Comparison of ENCODE assay signal across 8 cellular contexts in genomic region chr1:27772581-27772931, GRCh38. TPM values are rescaled to one million over a fixed set of nuclear protein-coding genes. Genes with fewer than 3 reads are reported as not detected.
DNase-seq lines count a peak whose midpoint lies in the region; ATAC-seq and TF ChIP-seq lines count a peak whose summit lies in the region.

No MANE protein-coding gene starts in this region.

- in situ Hi-C loops in GM23248 (cut with MboI) = no loop called here

- H3K4me1 Mint-ChIP-seq in WTC11 = peaks cover 12% of the 10 kb centered on the region

- H3F3A ChIP-seq in GM23248 (ENCODE audit: insufficient read depth) = peaks cover 18% of the 10 kb centered on the region

- H3K9me3 ChIP-seq in GM23248 (ENCODE audit: low read depth) (no peaks in the 10 kb centered on the region), gastroesophageal sphincter (no peaks in the 10 kb centered on the region), skeletal muscle satellite cell (replicated peaks; ENCODE audit: low read length) (no peaks in the 10 kb centered on the region)

- H3K27ac Mint-ChIP-seq in WTC11 = peak overlapping the region; percentile 92

- H3K36me3 ChIP-seq in GM23248 (ENCODE audit: low read depth) = no peaks in the 10 kb centered on the region; the same call in 1 of the 2 replicates
- H3K36me3 ChIP-seq in gastroesophageal sphincter = peaks cover 0 to 15% of the 10 kb centered on the region in 2 donors
- peaks cover 6% of the 10 kb centered on the region for H3K36me3 ChIP-seq in skeletal muscle satellite cell (ENCODE audit: insufficient read depth, low read length)

- no peaks in the 10 kb centered on the region for H3K27me3 ChIP-seq in GM23248 (replicated peaks; ENCODE audit: insufficient read depth)
- H3K27me3 ChIP-seq in gastroesophageal sphincter = no peaks in the 10 kb centered on the region
- H3K27me3 ChIP-seq in skeletal muscle satellite cell (ENCODE audit: control insufficient read depth, insufficient read depth, low read length) = no peaks in the 10 kb centered on the region

- no peaks in the 10 kb centered on the region for H3K9me2 ChIP-seq in GM23248 (ENCODE audit: insufficient read depth)

- no peak for DNase-seq in GM23248
- no peak for DNase-seq in WTC11 (ENCODE audit: low spot score)
- no peak for DNase-seq in SIG-M5 (lab: John Stamatoyannopoulos, UW)
- no peak for DNase-seq in DMS53 (lab: John Stamatoyannopoulos, UW)
- no peak for DNase-seq in middle frontal gyrus (ENCODE audit: extremely low spot score, low spot score)
- DNase-seq in NCI-H1694 (lab: John Stamatoyannopoulos, UW) = no peak

- H3K4me2 ChIP-seq in GM23248 (ENCODE audit: unreplicated experiment) (peak overlapping the region; percentile 95), skeletal muscle satellite cell (ENCODE audit: low read length) (peak overlapping the region; percentile 78)

- H3K9ac ChIP-seq in GM23248 = peak overlapping the region; percentile 82
- peak overlapping the region; percentile 78 for H3K9ac ChIP-seq in skeletal muscle satellite cell (ENCODE audit: low read depth, low read length)

- H3K4me3 ChIP-seq in GM23248 (peak overlapping the region; percentile 85), gastroesophageal sphincter (peak overlapping the region; percentile 35 to 91), skeletal muscle satellite cell (ENCODE audit: low read length) (peak overlapping the region; percentile 87)

- no peaks in the 10 kb centered on the region for H3K27me3 Mint-ChIP-seq in WTC11 (ENCODE audit: low read depth)

- CTCF ChIA-PET in WTC11 (lab: Charles Lee) = interaction anchor here (0.6 to 2.2 kb wide), 19 partner anchors 8 to 732 kb away, joined by 3 to 33 read pairs (median 5); partner anchors contain the start of genes FAM76A, IFI6, PPP1R8 and SLC9A1

- WGBS in GM23248 (ENCODE audit: low coverage in 1 of 2, low lambda C conversion rate in 2 of 2, missing lambda C conversion rate in 2 of 2), 2 experiments = 6 to 10% methylated on average over 8 of the region's 8 CpGs
- 8 to 20% methylated on average over 8 of the region's 8 CpGs for WGBS in gastroesophageal sphincter (ENCODE audit: low coverage in 1 of 2), 2 donors

- peaks cover 45% of the 10 kb centered on the region for H3K79me2 ChIP-seq in GM23248 (ENCODE audit: insufficient read depth)

- H3K4me1 ChIP-seq in GM23248 (ENCODE audit: insufficient read depth) (peaks cover 22% of the 10 kb centered on the region), gastroesophageal sphincter (peaks cover 2 to 43% (median 10%) of the 10 kb centered on the region in 3 donors), skeletal muscle satellite cell (ENCODE audit: control insufficient read depth, insufficient read depth, low read length) (peaks cover 22% of the 10 kb centered on the region)

- TF ChIP-seq CTCF in WTC11 (IDR thresholded peaks at IDR 0.05) (no peak), gastroesophageal sphincter (IDR thresholded peaks at IDR 0.05) (no peak)

- no peak for TF ChIP-seq POLR2A in gastroesophageal sphincter (IDR thresholded peaks at IDR 0.05)

- H4K20me1 ChIP-seq in GM23248 (ENCODE audit: insufficient read depth) = no peaks in the 10 kb centered on the region

- ATAC-seq in WTC11 = peak; percentile 2
- no peak for ATAC-seq in gastroesophageal sphincter

- POLR2A ChIA-PET in WTC11 (lab: Charles Lee) = interaction anchor here (0.7 to 2.2 kb wide), 8 partner anchors 12 to 104 kb away, joined by 3 to 20 read pairs (median 4); partner anchors contain the start of genes FAM76A, IFI6 and PPP1R8

- no peaks in the 10 kb centered on the region for H3K36me3 Mint-ChIP-seq in WTC11

- H3K9me3 Mint-ChIP-seq in WTC11 = no peaks in the 10 kb centered on the region

- H3K4me3 Mint-ChIP-seq in WTC11 = peak overlapping the region; percentile 79

- H2AFZ ChIP-seq in GM23248 = peak overlapping the region; percentile 87

- TF ChIP-seq EP300 in gastroesophageal sphincter (IDR thresholded peaks at IDR 0.05) = no peak

- peak overlapping the region; percentile 90 for H3K27ac ChIP-seq in GM23248
- peak overlapping the region; percentile 95 to 98 (median 96) for H3K27ac ChIP-seq in gastroesophageal sphincter

TF ChIP-seq in WTC11, 78 proteins besides CTCF, POLR2A, EP300 and RAD21 (continues in another document):
- no peak for TF ChIP-seq ARID4B (CRISPR knock-in tag; IDR thresholded peaks at IDR 0.05; ENCODE audit: borderline replicate concordance)
- no peak for TF ChIP-seq ZNF263 (CRISPR knock-in tag; IDR thresholded peaks at IDR 0.05; ENCODE audit: low read depth)
- TF ChIP-seq CREM (CRISPR knock-in tag; IDR thresholded peaks at IDR 0.05) = no peak
- TF ChIP-seq ZSCAN18 (CRISPR knock-in tag; IDR thresholded peaks at IDR 0.05) = no peak
- TF ChIP-seq KAT7 (CRISPR knock-in tag; IDR thresholded peaks at IDR 0.05; ENCODE audit: borderline replicate concordance) = no peak
- TF ChIP-seq FOXK1 (CRISPR knock-in tag; IDR thresholded peaks at IDR 0.05) = no peak
- TF ChIP-seq ATF2 (CRISPR knock-in tag; IDR thresholded peaks at IDR 0.05; ENCODE audit: borderline replicate concordance, low read depth) = no peak
- no peak for TF ChIP-seq ZNF317 (CRISPR knock-in tag; IDR thresholded peaks at IDR 0.05; ENCODE audit: borderline replicate concordance, low read depth)
- TF ChIP-seq NFE2L1 (CRISPR knock-in tag; IDR thresholded peaks at IDR 0.05) = no peak
- no peak for TF ChIP-seq FOXJ3 (CRISPR knock-in tag; IDR thresholded peaks at IDR 0.05; ENCODE audit: borderline replicate concordance)

RNA-seq across cellular contexts. Expression of gene STX12, which starts 0.5 kb away (rescaled TPM):
- total RNA-seq in GM23248 (2014; rRNA removed; shearing (Covaris generic)) = 86.7 and 97.1 TPM in 2 replicates
- 56.6 and 57.1 TPM in 2 replicates for polyA plus RNA-seq in GM23248 (2016; fragmentation: Nextera tagmentation; extraction: Ambion mirVana)
- total RNA-seq in WTC11 (2021) = 10.1 to 10.8 TPM (median 10.3 TPM) in 3 replicates
- total RNA-seq in gastroesophageal sphincter = 10 to 100 TPM; 50.6 to 76.9 (median 68.3) TPM
- total RNA-seq in skeletal muscle satellite cell (2012; rRNA removed) = 43.1 and 48.3 TPM in 2 replicates

RNA-seq across cellular contexts. Expression of gene FAM76A, which starts 46.8 kb away (rescaled TPM):
- 10.2 and 15.3 TPM in 2 replicates for total RNA-seq in GM23248 (2014; rRNA removed; shearing (Covaris generic))
- polyA plus RNA-seq in GM23248 (2016; fragmentation: Nextera tagmentation; extraction: Ambion mirVana) = 6.2 and 6.9 TPM in 2 replicates
- total RNA-seq in WTC11 (2021) = 12.5 to 14.5 TPM (median 12.8 TPM) in 3 replicates
- 10 to 100 TPM; 12.5 to 24.2 (median 16.6) TPM for total RNA-seq in gastroesophageal sphincter
- 9.6 and 11.1 TPM in 2 replicates for total RNA-seq in skeletal muscle satellite cell (2012; rRNA removed)

RNA-seq across cellular contexts. Expression of gene PPP1R8, which starts 58.0 kb away (rescaled TPM):
- 36.4 and 48.3 TPM in 2 replicates for total RNA-seq in GM23248 (2014; rRNA removed; shearing (Covaris generic))
- polyA plus RNA-seq in GM23248 (2016; fragmentation: Nextera tagmentation; extraction: Ambion mirVana) = 7.4 and 7.7 TPM in 2 replicates
- total RNA-seq in WTC11 (2021) (39.5 to 43.0 TPM (median 41.9 TPM) in 3 replicates), gastroesophageal sphincter (10 to 100 TPM; 38.6 to 55.1 (median 41.0) TPM)
- 27.4 and 37.8 TPM in 2 replicates for total RNA-seq in skeletal muscle satellite cell (2012; rRNA removed)
